In the genomic region with DNA sequence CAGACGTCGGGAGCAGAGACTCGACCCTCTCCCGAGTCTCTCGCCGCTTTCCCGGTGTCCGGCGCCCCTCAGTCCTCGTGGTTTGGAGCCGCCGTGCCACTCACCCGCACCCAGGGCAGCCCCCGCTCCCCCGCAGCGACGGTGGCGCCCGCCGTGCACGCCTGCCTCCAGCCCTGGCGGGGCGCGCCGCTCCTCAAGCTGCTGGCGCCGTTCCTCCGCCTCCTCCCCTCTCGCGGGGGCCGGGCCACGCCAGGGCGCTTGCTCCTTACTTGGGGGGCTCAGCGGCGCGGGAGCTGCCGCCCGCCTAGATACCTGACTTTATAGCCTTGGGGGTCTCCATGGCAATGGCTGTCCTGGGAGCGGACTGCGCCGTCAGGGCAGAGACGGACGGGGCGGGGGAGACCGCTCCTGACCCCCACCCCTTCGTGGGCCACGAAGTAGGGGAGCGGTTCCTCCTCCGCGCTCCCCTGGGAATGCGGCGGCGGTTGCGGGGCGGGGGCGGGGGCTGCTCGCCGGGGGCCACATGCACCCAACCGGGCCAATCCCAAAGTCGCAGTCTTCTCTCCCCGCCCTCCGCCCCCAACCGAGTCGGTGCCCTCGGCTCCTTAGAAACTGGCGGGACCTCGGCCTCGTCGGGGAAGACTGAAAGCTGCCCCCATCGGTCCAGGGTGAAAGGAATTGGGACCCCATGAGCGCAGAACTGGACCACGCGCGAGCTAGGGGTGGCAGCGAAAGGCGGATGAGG, we compare ENCODE assay signal across 8 cellular contexts. TPM values are rescaled to one million over a fixed set of nuclear protein-coding genes. Genes with fewer than 3 reads are reported as not detected.
DNase-seq lines count a peak whose midpoint lies in the region; ATAC-seq and TF ChIP-seq lines count a peak whose summit lies in the region.

A gene with protein sequence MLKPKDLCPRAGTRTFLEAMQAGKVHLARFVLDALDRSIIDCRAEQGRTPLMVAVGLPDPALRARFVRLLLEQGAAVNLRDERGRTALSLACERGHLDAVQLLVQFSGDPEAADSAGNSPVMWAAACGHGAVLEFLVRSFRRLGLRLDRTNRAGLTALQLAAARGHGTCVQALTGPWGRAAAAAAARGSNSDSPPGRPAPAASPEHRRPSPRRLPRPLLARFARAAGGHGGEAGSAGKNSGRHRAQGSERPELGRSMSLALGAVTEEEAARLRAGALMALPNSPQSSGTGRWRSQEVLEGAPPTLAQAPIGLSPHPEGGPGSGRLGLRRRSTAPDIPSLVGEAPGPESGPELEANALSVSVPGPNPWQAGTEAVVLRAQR (minus strand): TSS at position 195 of the 745 bp plus-strand sequence. CDS start 478 bp downstream, outside the sequence.

- H3K4me1 Mint-ChIP-seq in activated T-cell treated with anti-CD3 and anti-CD28 coated beads, Interleukin-2, amount 50 U/mL, for 4 hours (ENCODE audit: low read depth), result peaks cover 2% of the 10 kb centered on the region

- no peaks in the 10 kb centered on the region for H3K9me3 ChIP-seq in gastrocnemius medialis

- peaks cover 2% of the 10 kb centered on the region for H3K36me3 Mint-ChIP-seq in activated T-cell treated with anti-CD3 and anti-CD28 coated beads, Interleukin-2, amount 50 U/mL, for 4 hours (ENCODE audit: insufficient read depth)

- no peak for TF ChIP-seq CTCF in LNCaP clone FGC (IDR thresholded peaks at IDR 0.05; ENCODE audit: control insufficient read depth, extremely low read depth, insufficient read depth)
- TF ChIP-seq CTCF in gastrocnemius medialis (IDR thresholded peaks at IDR 0.05 in 4 of 5, conservative IDR thresholded peaks at IDR 0.05 in 1 of 5), result no peak

- H3K9me3 Mint-ChIP-seq in activated T-cell treated with anti-CD3 and anti-CD28 coated beads, Interleukin-2, amount 50 U/mL, for 4 hours, result no peaks in the 10 kb centered on the region

- H3K27me3 Mint-ChIP-seq in activated T-cell treated with anti-CD3 and anti-CD28 coated beads, Interleukin-2, amount 50 U/mL, for 4 hours (ENCODE audit: low read depth), result peaks cover 23% of the 10 kb centered on the region

- H3K4me3 ChIP-seq in GM08714 (ENCODE audit: low read length) (peak within 1 kb of the TSS; percentile 52; the same call in 1 of the 2 replicates), LNCaP clone FGC (ENCODE audit: low read depth, low read length) (peak within 1 kb of the TSS; percentile 8; the same call in 1 of the 2 replicates), gastrocnemius medialis (peak within 1 kb of the TSS; percentile 46 to 52 (median 49))

- in situ Hi-C loops in gastrocnemius medialis (cut with MboI; ENCODE audit: low sequenced_read_pairs in 4 of 4), result loop anchor here in 1 of 4 donors (10.0 kb wide), 1 partner anchor 142 kb away; no protein-coding TSS in a partner anchor

- H3K4me3 Mint-ChIP-seq in activated T-cell treated with anti-CD3 and anti-CD28 coated beads, Interleukin-2, amount 50 U/mL, for 4 hours, result peak within 1 kb of the TSS; percentile 67

- intact Hi-C loops in gastrocnemius medialis (cut with DNase I; ENCODE audit: low total_unique reads), result no loop called here

- H3K27ac ChIP-seq in gastrocnemius medialis, result no peak within 1 kb of the TSS

- no peak for TF ChIP-seq POLR2A in gastrocnemius medialis (IDR thresholded peaks at IDR 0.05)

- ATAC-seq in activated T-cell treated with anti-CD3 and anti-CD28 coated beads, Interleukin-2, amount 50 U/mL, for 4 hours, result peak; percentile 78 to 79
- ATAC-seq in gastrocnemius medialis (peak in 1 of 2 donors; percentile 5), HG03565 (IDR thresholded peaks at IDR 0.05; ENCODE audit: unreplicated experiment) (no peak), HG03469 (IDR thresholded peaks at IDR 0.05; ENCODE audit: unreplicated experiment) (no peak)

- H3K27me3 ChIP-seq in gastrocnemius medialis, result peaks cover 47 to 54% (median 50%) of the 10 kb centered on the region in 3 donors

- no peaks in the 10 kb centered on the region for H3K36me3 ChIP-seq in gastrocnemius medialis

- DNase-seq in LNCaP clone FGC (ENCODE audit: low read depth) (no peak), germinal center (ENCODE audit: low spot score) (peak; percentile 74), gastrocnemius medialis (no peak), HK-2 (ENCODE audit: unreplicated experiment) (no peak)
- peak; percentile 26 for DNase-seq in activated T-cell treated with anti-CD3 and anti-CD28 coated beads, Interleukin-2, amount 50 U/mL, for 4 hours

- H3K4me1 ChIP-seq in gastrocnemius medialis, result peaks cover 3 to 19% of the 10 kb centered on the region in 2 donors

RNA-seq across cellular contexts. Expression of the gene that starts here (rescaled TPM):
- total RNA-seq in activated T-cell treated with anti-CD3 and anti-CD28 coated beads, Interleukin-2, amount 50 U/mL, for 4 hours, result not detected
- not detected for total RNA-seq in gastrocnemius medialis

Comparison
In these comparisons a context has a peak if more than half of its experiments do, and no peak if none do; other contexts are left out.
1. Peak in DNase-seq and ATAC-seq in activated T-cell treated with anti-CD3 and anti-CD28 coated beads, Interleukin-2, amount 50 U/mL, for 4 hours; RNA of the gene not detected or under 1 TPM.